In the genomic region with DNA sequence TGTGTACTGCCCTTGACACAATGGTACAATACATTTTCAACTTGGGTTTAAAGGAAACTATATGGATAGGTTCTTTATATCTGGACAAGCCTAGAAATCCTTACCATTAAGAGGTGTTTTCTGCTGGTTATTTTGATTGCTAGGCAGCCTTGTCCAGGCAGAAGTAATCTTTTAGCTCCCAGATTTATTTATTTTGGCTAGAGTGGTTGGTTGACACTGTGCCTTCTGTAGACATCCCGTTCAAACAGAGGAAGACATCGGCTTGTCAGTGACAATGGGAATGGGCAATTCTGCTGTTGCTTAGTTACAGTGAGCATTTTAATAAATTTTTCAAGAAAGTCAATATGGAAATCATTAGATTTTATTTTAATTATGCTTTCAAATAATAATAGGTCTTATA, we compare ENCODE assay signal across 16 cellular contexts.
DNase-seq lines count a peak whose midpoint lies in the region; ATAC-seq and TF ChIP-seq lines count a peak whose summit lies in the region.
"Had no signal": no experiment of that assay in that cellular context is flagged by ENCODE, and none has a peak within 500 bp of the region (broad histone marks: within the 10 kb centered on the region; RNA-seq: fewer than 3 reads in every experiment).

No MANE protein-coding gene starts in this region.

- H3K4me3 Mint-ChIP-seq in mesothelial cell of epicardium: no peak overlapping the region
- H3K4me3 Mint-ChIP-seq: CD4-positive, alpha-beta T cell had no signal

- peak overlapping the region; percentile 35 for H3K27ac Mint-ChIP-seq in mesothelial cell of epicardium
- H3K27ac Mint-ChIP-seq: CD4-positive, alpha-beta T cell had no signal

- no peak for TF ChIP-seq CTCF in mesothelial cell of epicardium (IDR thresholded peaks at IDR 0.05; ENCODE audit: unreplicated experiment)

- H3K9me3 Mint-ChIP-seq in mesothelial cell of epicardium: peaks cover 5% of the 10 kb centered on the region
- H3K9me3 Mint-ChIP-seq: CD4-positive, alpha-beta T cell had no signal

- peak; percentile 68 for DNase-seq in DMS153 treated with DMSO at 0.1 percent for 48 hours (lab: John Stamatoyannopoulos, UW; ENCODE audit: unreplicated experiment)
- peak; percentile 45 for DNase-seq in NCI-H2029 treated with DMSO at 0.1 percent for 48 hours (lab: John Stamatoyannopoulos, UW)
- DNase-seq in dermis blood vessel endothelial cell: peak; percentile 60
- no peak for DNase-seq in mesothelial cell of epicardium (ENCODE audit: low spot score in 2 of 2, unreplicated experiment in 2 of 2)
- no peak for DNase-seq in SIG-M5 treated with dmso at 0.1 percent for 504 hours (lab: John Stamatoyannopoulos, UW; ENCODE audit: unreplicated experiment)
- DNase-seq: ACHN; CD4-positive, alpha-beta T cell; KBM-7; NCI-H1048; NCI-H1694 treated with DMSO at 0.1 percent for 48 hours; NCI-H524; NK-92 treated with Interleukin-12 subunit alpha and Interleukin-12 subunit beta, amount 100 ng/mL, for 24 hours; OCI-M1 had no signal

- ATAC-seq in GM18907 (IDR thresholded peaks at IDR 0.05; ENCODE audit: unreplicated experiment): no peak
- ATAC-seq in GM19463 (IDR thresholded peaks at IDR 0.05; ENCODE audit: unreplicated experiment): no peak
- no peak for ATAC-seq in HG02798 (IDR thresholded peaks at IDR 0.05; ENCODE audit: poor library complexity, unreplicated experiment)

- H3K4me1 Mint-ChIP-seq in mesothelial cell of epicardium: peaks cover 39% of the 10 kb centered on the region

- H3K36me3 Mint-ChIP-seq in mesothelial cell of epicardium: peaks cover 38% of the 10 kb centered on the region

- no peaks in the 10 kb centered on the region for H3K27me3 Mint-ChIP-seq in mesothelial cell of epicardium (ENCODE audit: low read depth)
- H3K27me3 Mint-ChIP-seq: CD4-positive, alpha-beta T cell had no signal

Comparison
In these comparisons a context has a peak if more than half of its experiments do, and no peak if none do; other contexts are left out.
1. DNase-seq: peak in DMS153 treated with DMSO at 0.1 percent for 48 hours (single experiment), NCI-H2029 treated with DMSO at 0.1 percent for 48 hours (single experiment) and dermis blood vessel endothelial cell (single experiment); none in mesothelial cell of epicardium (0 of 2) and SIG-M5 treated with dmso at 0.1 percent for 504 hours (single experiment).